9 cellular contexts compared by ENCODE assay signal in the genomic region with DNA sequence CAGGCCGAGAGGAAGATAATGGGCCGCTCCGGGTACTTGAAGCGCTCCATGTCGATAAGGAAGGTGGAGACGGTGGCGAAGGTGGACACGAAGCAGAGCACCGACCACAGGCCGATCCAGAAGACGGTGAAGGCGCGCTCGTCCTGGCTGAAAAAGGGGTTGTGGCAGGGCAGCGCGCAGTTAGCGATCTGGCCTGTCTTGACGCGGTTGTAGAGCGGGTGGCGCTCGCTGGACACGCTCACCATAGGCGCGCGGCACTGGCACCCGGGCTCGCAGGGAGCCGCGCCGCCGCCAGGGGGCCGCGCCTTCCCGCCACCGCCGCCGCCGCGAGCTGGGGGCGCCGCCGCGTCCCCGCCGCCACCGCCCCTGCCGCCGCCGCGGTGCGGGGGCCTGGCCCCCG. TPM values are rescaled to one million over a fixed set of nuclear protein-coding genes. Genes with fewer than 3 reads are reported as not detected.
DNase-seq lines count a peak whose midpoint lies in the region; ATAC-seq, FAIRE-seq and TF ChIP-seq lines count a peak whose summit lies in the region.
"Had no signal": no experiment of that assay in that cellular context is flagged by ENCODE, and none has a peak within 500 bp of the region (broad histone marks: within the 10 kb centered on the region; RNA-seq: fewer than 3 reads in every experiment).

No MANE protein-coding gene starts in this region.

- peak; percentile 38 for ATAC-seq in GM19351 (IDR thresholded peaks at IDR 0.05; ENCODE audit: unreplicated experiment)
- peak; percentile 41 for ATAC-seq in activated B cell treated with CpG ODN at 0.5 μM for 24 hours (ENCODE audit: low read depth)
- ATAC-seq in HG02840 (IDR thresholded peaks at IDR 0.05; ENCODE audit: low FRiP score, unreplicated experiment) = no peak

- DNase-seq in COLO668 (lab: John Stamatoyannopoulos, UW; ENCODE audit: unreplicated experiment) (peak; percentile 68), HTR-8/SVneo (ENCODE audit: insufficient read length, low spot score) (peak; percentile 69), activated B cell treated with CpG ODN at 0.5 μM for 24 hours (peak; percentile 45), endodermal cell (peak; percentile 87), mesenchymal stem cell (peak; percentile 81), stromal cell of bone marrow (ENCODE audit: low read depth) (peak; percentile 61)

- H3K27me3 ChIP-seq in endodermal cell (ENCODE audit: control insufficient read depth, insufficient read depth, low read length, poor library complexity, severe bottlenecking) (no peaks in the 10 kb centered on the region), mesenchymal stem cell (ENCODE audit: control insufficient read depth in 1 of 2, insufficient read depth in 1 of 2, low read length in 2 of 2) (no peaks in the 10 kb centered on the region)

- H4K8ac ChIP-seq in mesenchymal stem cell (ENCODE audit: low read length) = peak overlapping the region; percentile 35

- H3K79me1 ChIP-seq in mesenchymal stem cell (replicated peaks; ENCODE audit: low read length, poor library complexity, severe bottlenecking) = peaks cover 5% of the 10 kb centered on the region

- no peak overlapping the region for H3K27ac ChIP-seq in endodermal cell (ENCODE audit: low read depth, low read length)
- H3K27ac ChIP-seq in mesenchymal stem cell (ENCODE audit: low read length, poor library complexity, severe bottlenecking) = peak overlapping the region; percentile 2

- peak overlapping the region; percentile 78 for H4K91ac ChIP-seq in mesenchymal stem cell (ENCODE audit: low read length)

- H2BK5ac ChIP-seq in mesenchymal stem cell (ENCODE audit: low read depth, low read length, poor library complexity, severe bottlenecking) = no peak overlapping the region

- no peak overlapping the region for H2AFZ ChIP-seq in mesenchymal stem cell (ENCODE audit: low read depth, low read length)

- H3K27me3 Mint-ChIP-seq in activated B cell treated with CpG ODN at 0.5 μM for 24 hours (peaks cover 46% of the 10 kb centered on the region), endodermal cell (ENCODE audit: insufficient read depth) (no peaks in the 10 kb centered on the region)

- H2AK5ac ChIP-seq in mesenchymal stem cell (ENCODE audit: low read length, severe bottlenecking) = no peak overlapping the region

- no peak overlapping the region for H2BK15ac ChIP-seq in mesenchymal stem cell (ENCODE audit: low read depth, poor library complexity, severe bottlenecking)

- H3K36me3 ChIP-seq in endodermal cell (ENCODE audit: control insufficient read depth, insufficient read depth, low read length) (peaks cover 16% of the 10 kb centered on the region), mesenchymal stem cell (ENCODE audit: control insufficient read depth in 1 of 2, insufficient read depth in 2 of 2, low read depth in 1 of 2, low read length in 2 of 2) (no peaks in the 10 kb centered on the region)

- H3K27ac Mint-ChIP-seq in activated B cell treated with CpG ODN at 0.5 μM for 24 hours = no peak overlapping the region
- H3K27ac Mint-ChIP-seq in endodermal cell = peak overlapping the region; percentile 85

- H3K4me3 Mint-ChIP-seq in activated B cell treated with CpG ODN at 0.5 μM for 24 hours (peak overlapping the region; percentile 84), endodermal cell (peak overlapping the region; percentile 94)

- intact Hi-C loops in activated B cell treated with CpG ODN at 0.5 μM for 24 hours (cut with micrococcal nuclease) = loop anchor here (5.0 kb wide), 4 partner anchors 78 to 897 kb away; a partner anchor contains a TSS

- H3K36me3 Mint-ChIP-seq in activated B cell treated with CpG ODN at 0.5 μM for 24 hours (ENCODE audit: low read depth) = no peaks in the 10 kb centered on the region
- H3K36me3 Mint-ChIP-seq in endodermal cell (ENCODE audit: low read depth) = peaks cover 32% of the 10 kb centered on the region

- H3K14ac ChIP-seq in mesenchymal stem cell (ENCODE audit: low read length in 2 of 2) = peak overlapping the region in 1 of 2 experiments; percentile 82

- H3K4ac ChIP-seq in mesenchymal stem cell (ENCODE audit: low read depth in 1 of 2, low read length in 2 of 2) = peak overlapping the region in 1 of 2 experiments; percentile 62

- H3K4me2 ChIP-seq in mesenchymal stem cell (ENCODE audit: low read length, poor library complexity, severe bottlenecking) = peak overlapping the region; percentile 100

- H3K4me3 ChIP-seq in endodermal cell (ENCODE audit: low read length) = peak overlapping the region; percentile 77
- H3K4me3 ChIP-seq in mesenchymal stem cell (ENCODE audit: insufficient read depth in 1 of 2, low read depth in 1 of 2, low read length in 2 of 2) = peak overlapping the region; percentile 82 to 83

- H3K9me3 Mint-ChIP-seq in activated B cell treated with CpG ODN at 0.5 μM for 24 hours = no peaks in the 10 kb centered on the region
- no peaks in the 10 kb centered on the region for H3K9me3 Mint-ChIP-seq in endodermal cell

- H3K9ac ChIP-seq in endodermal cell (ENCODE audit: extremely low read depth, low read length, poor library complexity, severe bottlenecking) (peak overlapping the region; percentile 49), mesenchymal stem cell (ENCODE audit: low read length) (peak overlapping the region; percentile 77)

- H2BK12ac ChIP-seq in mesenchymal stem cell (ENCODE audit: low read length in 2 of 2) = peak overlapping the region in 1 of 2 experiments; percentile 21

- peak overlapping the region in 1 of 2 experiments; percentile 97 for H3K23ac ChIP-seq in mesenchymal stem cell (ENCODE audit: low read length in 2 of 2)

- H3K18ac ChIP-seq in mesenchymal stem cell (ENCODE audit: low read depth in 1 of 2, low read length in 2 of 2) = peak overlapping the region; percentile 17 to 95

- CTCF ChIA-PET in activated B cell treated with CpG ODN at 0.5 μM for 24 hours (lab: Charles Lee) = interaction anchor here (0.8 to 1.3 kb wide), 3 partner anchors 11 to 1139 kb away, joined by 3 read pairs; no protein-coding TSS in a partner anchor

- H3K4me1 Mint-ChIP-seq in activated B cell treated with CpG ODN at 0.5 μM for 24 hours (peaks cover 30% of the 10 kb centered on the region), endodermal cell (peaks cover 23% of the 10 kb centered on the region)

- peak overlapping the region; percentile 23 for H2BK120ac ChIP-seq in mesenchymal stem cell (ENCODE audit: low read depth, low read length)

- TF ChIP-seq CTCF in activated B cell treated with CpG ODN at 0.5 μM for 24 hours (IDR thresholded peaks at IDR 0.05) = no peak
- TF ChIP-seq CTCF in endodermal cell (conservative IDR thresholded peaks at IDR 0.05) = peak; percentile 62

- no peaks in the 10 kb centered on the region for H3K9me3 ChIP-seq in endodermal cell (ENCODE audit: control insufficient read depth, low read length)
- H3K9me3 ChIP-seq in mesenchymal stem cell (ENCODE audit: control insufficient read depth, low read length) = no peaks in the 10 kb centered on the region

- peak; percentile 23 for FAIRE-seq in HTR-8/SVneo (lab: Jason Lieb, UNC)

- WGBS in endodermal cell (ENCODE audit: insufficient coverage in 1 of 2, insufficient read length in 1 of 2), 2 experiments = 0 to 3% methylated on average over 14 to 53 of the region's 53 CpGs
- 0% methylated on average over 36 of the region's 53 CpGs for WGBS in mesenchymal stem cell

- H3K4me1 ChIP-seq in endodermal cell (ENCODE audit: control insufficient read depth, insufficient read depth, low read length) (no peaks in the 10 kb centered on the region), mesenchymal stem cell (ENCODE audit: control insufficient read depth, insufficient read depth, low read depth, low read length) (peaks cover 21% of the 10 kb centered on the region)

- POLR2A ChIA-PET in activated B cell treated with CpG ODN at 0.5 μM for 24 hours (lab: Charles Lee) = no interaction called here

RNA-seq across cellular contexts. Expression of a gene that starts 1.6 kb away (rescaled TPM):
- total RNA-seq in activated B cell treated with CpG ODN at 0.5 μM for 24 hours (0.17 and 0.22 TPM in 2 replicates), endodermal cell (100 to 1,000 TPM; 133 to 189 TPM)
- polyA plus RNA-seq in endodermal cell (2013, experiment 1 of 2) = 14.0 TPM
- 18.3 TPM for polyA plus RNA-seq in endodermal cell (2013, experiment 2 of 2)
- polyA plus RNA-seq in mesenchymal stem cell (2013, experiment 1 of 2) = 33.9 TPM
- 34.8 TPM for polyA plus RNA-seq in mesenchymal stem cell (2013, experiment 2 of 2)

RNA-seq across cellular contexts. Expression of a gene that starts 35.3 kb away (rescaled TPM):
- total RNA-seq in activated B cell treated with CpG ODN at 0.5 μM for 24 hours (not detected in 2 replicates), endodermal cell (under 1 TPM; 0.22 to 0.29 TPM)
- 0.36 TPM for polyA plus RNA-seq in endodermal cell (2013, experiment 1 of 2)
- not detected for polyA plus RNA-seq in endodermal cell (2013, experiment 2 of 2)
- 0.03 TPM for polyA plus RNA-seq in mesenchymal stem cell (2013, experiment 1 of 2)
- polyA plus RNA-seq in mesenchymal stem cell (2013, experiment 2 of 2) = 0.03 TPM
- total RNA-seq: temporal lobe had no signal

Comparison
In these comparisons a context has a peak if more than half of its experiments do, and no peak if none do; other contexts are left out.
1. RNA of a gene that starts 1.6 kb away (total RNA-seq): 133 to 189 TPM in endodermal cell; 0.17 to 0.22 TPM in activated B cell treated with CpG ODN at 0.5 μM for 24 hours; every median in the first group is over 100 times any median in the second.
2. Peak in every context shown above with its lines, with median percentiles within 50 percentile points of each other: DNase-seq.